ENCODE assay signal across 29 cellular contexts in the genomic region with DNA sequence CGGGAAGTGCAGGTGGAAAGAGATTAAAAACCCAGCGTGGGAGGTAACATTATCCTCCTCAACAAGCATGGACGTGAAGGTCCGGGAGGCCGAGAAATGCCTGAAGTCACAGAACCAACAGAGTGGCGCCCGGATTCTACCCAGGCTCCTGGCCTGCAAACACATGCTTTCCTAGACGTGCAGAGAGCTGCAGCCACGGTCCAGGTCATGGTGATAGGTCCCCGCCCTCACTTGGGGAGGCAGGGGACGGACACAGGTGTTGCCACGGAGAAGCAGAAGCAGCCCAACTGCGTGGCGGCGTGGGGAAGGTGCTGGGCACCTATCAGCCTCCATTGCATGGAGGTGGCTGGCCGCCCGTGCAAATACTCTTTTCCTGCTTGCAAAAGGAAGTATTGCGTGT.
"Had no signal": no experiment of that assay in that cellular context is flagged by ENCODE, and none has a peak within 500 bp of the region (broad histone marks: within the 10 kb centered on the region; RNA-seq: fewer than 3 reads in every experiment).

No MANE protein-coding gene starts in this region.

- H3K9me3 ChIP-seq: body of pancreas, colonic mucosa, gastrocnemius medialis had no signal

- H3K36me3 Mint-ChIP-seq: activated naive CD4-positive, alpha-beta T cell treated with anti-CD3 and anti-CD28 coated beads, Interleukin-2, amount 50 U/mL, for 24 hours; activated naive CD8-positive, alpha-beta T cell treated with anti-CD3 and anti-CD28 coated beads for 36 hours had no signal

- H3K27me3 ChIP-seq: adrenal gland, body of pancreas, cardiac muscle cell, colonic mucosa had no signal

- H3K4me1 Mint-ChIP-seq: activated CD4-positive, alpha-beta memory T cell treated with anti-CD3 and anti-CD28 coated beads, Interleukin-2, amount 10 ng/mL, durations not matched to agents 7 days and 5 days; activated CD4-positive, alpha-beta T cell treated with anti-CD3 and anti-CD28 coated beads, Interleukin-2, amount 10 ng/mL, durations not matched to agents 7 days and 5 days; activated naive CD4-positive, alpha-beta T cell treated with anti-CD3 and anti-CD28 coated beads, Interleukin-2, amount 50 U/mL, for 24 hours; activated naive CD8-positive, alpha-beta T cell treated with anti-CD3 and anti-CD28 coated beads for 36 hours; activated naive CD8-positive, alpha-beta T cell treated with anti-CD3 and anti-CD28 coated beads, Interleukin-2, amount 50 U/mL, for 24 hours; T-helper 17 cell had no signal

- H3K9me3 Mint-ChIP-seq: activated CD4-positive, alpha-beta memory T cell treated with anti-CD3 and anti-CD28 coated beads, Interleukin-2, amount 10 ng/mL, durations not matched to agents 7 days and 5 days; activated CD4-positive, alpha-beta T cell treated with anti-CD3 and anti-CD28 coated beads, Interleukin-2, amount 10 ng/mL, durations not matched to agents 7 days and 5 days; activated naive CD4-positive, alpha-beta T cell treated with anti-CD3 and anti-CD28 coated beads for 36 hours; activated naive CD4-positive, alpha-beta T cell treated with anti-CD3 and anti-CD28 coated beads, Interleukin-2, amount 50 U/mL, for 24 hours; activated naive CD8-positive, alpha-beta T cell treated with anti-CD3 and anti-CD28 coated beads for 36 hours; activated naive CD8-positive, alpha-beta T cell treated with anti-CD3 and anti-CD28 coated beads, Interleukin-2, amount 50 U/mL, for 24 hours; endodermal cell; T-helper 2 cell treated with Interferon-gamma antibody and Interleukin-4, amounts not matched to agents 5 μg/mL and 100 μg/mL, for 36 hours had no signal

- H3K4me3 ChIP-seq: adrenal gland, body of pancreas, cardiac muscle cell, colonic mucosa, gastrocnemius medialis had no signal

- H3K4me1 ChIP-seq: adrenal gland, body of pancreas, colonic mucosa, foreskin keratinocyte, gastrocnemius medialis had no signal

- ATAC-seq: activated naive CD8-positive, alpha-beta T cell treated with anti-CD3 and anti-CD28 coated beads, Interleukin-2, amount 50 U/mL, for 24 hours; body of pancreas; esophagus mucosa; foreskin keratinocyte; gastrocnemius medialis; T-helper 17 cell; WTC11 had no signal

- H3K36me3 ChIP-seq: adrenal gland, cardiac muscle cell, colonic mucosa, gastrocnemius medialis had no signal

- H3K27me3 Mint-ChIP-seq: activated CD4-positive, alpha-beta memory T cell treated with anti-CD3 and anti-CD28 coated beads, Interleukin-2, amount 10 ng/mL, durations not matched to agents 7 days and 5 days; activated CD4-positive, alpha-beta T cell treated with anti-CD3 and anti-CD28 coated beads, Interleukin-2, amount 10 ng/mL, durations not matched to agents 7 days and 5 days; activated naive CD8-positive, alpha-beta T cell treated with anti-CD3 and anti-CD28 coated beads for 36 hours; activated naive CD8-positive, alpha-beta T cell treated with anti-CD3 and anti-CD28 coated beads, Interleukin-2, amount 50 U/mL, for 24 hours had no signal

- DNase-seq: activated CD4-positive, alpha-beta memory T cell treated with anti-CD3 and anti-CD28 coated beads, Interleukin-2, amount 10 ng/mL, durations not matched to agents 7 days and 5 days; activated CD4-positive, alpha-beta T cell treated with anti-CD3 and anti-CD28 coated beads for 1 hour; activated CD4-positive, alpha-beta T cell treated with anti-CD3 and anti-CD28 coated beads for 4 hours; activated CD4-positive, alpha-beta T cell treated with anti-CD3 and anti-CD28 coated beads, Interleukin-2, amount 10 ng/mL, durations not matched to agents 7 days and 5 days; activated CD4-positive, alpha-beta T cell treated with anti-CD3 and anti-CD28 coated beads, Interleukin-2, amount 50 U/mL, for 4 hours; activated CD8-positive, alpha-beta memory T cell treated with anti-CD3 and anti-CD28 coated beads, Interleukin-2, amount 50 U/mL, for 4 hours; activated naive CD4-positive, alpha-beta T cell treated with anti-CD3 and anti-CD28 coated beads for 36 hours; activated naive CD8-positive, alpha-beta T cell treated with anti-CD3 and anti-CD28 coated beads for 36 hours; activated naive CD8-positive, alpha-beta T cell treated with anti-CD3 and anti-CD28 coated beads, Interleukin-2, amount 50 U/mL, for 24 hours; activated T-cell treated with anti-CD3 and anti-CD28 coated beads, Interleukin-2, amount 50 U/mL, for 1 hour; activated T-cell treated with anti-CD3 and anti-CD28 coated beads, Interleukin-2, amount 50 U/mL, for 48 hours; adrenal gland; aorta; body of pancreas; central memory CD4-positive, alpha-beta T cell; cerebellar nuclear complex; colonic mucosa; effector CD8-positive, alpha-beta T cell; endodermal cell; foreskin keratinocyte; gastrocnemius medialis; T-helper 1 cell; T-helper 17 cell; T1000 had no signal

- H3K4me3 Mint-ChIP-seq: activated CD4-positive, alpha-beta memory T cell treated with anti-CD3 and anti-CD28 coated beads, Interleukin-2, amount 10 ng/mL, durations not matched to agents 7 days and 5 days; activated CD4-positive, alpha-beta T cell treated with anti-CD3 and anti-CD28 coated beads, Interleukin-2, amount 10 ng/mL, durations not matched to agents 7 days and 5 days; activated naive CD4-positive, alpha-beta T cell treated with anti-CD3 and anti-CD28 coated beads for 36 hours; activated naive CD4-positive, alpha-beta T cell treated with anti-CD3 and anti-CD28 coated beads, Interleukin-2, amount 50 U/mL, for 24 hours; activated naive CD8-positive, alpha-beta T cell treated with anti-CD3 and anti-CD28 coated beads for 36 hours; activated naive CD8-positive, alpha-beta T cell treated with anti-CD3 and anti-CD28 coated beads, Interleukin-2, amount 50 U/mL, for 24 hours; endodermal cell; T-helper 17 cell; T-helper 2 cell treated with Interferon-gamma antibody and Interleukin-4, amounts not matched to agents 5 μg/mL and 100 μg/mL, for 36 hours; WTC11 had no signal

- H3K27ac ChIP-seq: adrenal gland, body of pancreas, cardiac muscle cell, colonic mucosa, foreskin keratinocyte, gastrocnemius medialis had no signal

- H3K27ac Mint-ChIP-seq: activated CD4-positive, alpha-beta memory T cell treated with anti-CD3 and anti-CD28 coated beads, Interleukin-2, amount 10 ng/mL, durations not matched to agents 7 days and 5 days; activated CD4-positive, alpha-beta T cell treated with anti-CD3 and anti-CD28 coated beads, Interleukin-2, amount 10 ng/mL, durations not matched to agents 7 days and 5 days; activated naive CD4-positive, alpha-beta T cell treated with anti-CD3 and anti-CD28 coated beads for 36 hours; activated naive CD4-positive, alpha-beta T cell treated with anti-CD3 and anti-CD28 coated beads, Interleukin-2, amount 50 U/mL, for 24 hours; activated naive CD8-positive, alpha-beta T cell treated with anti-CD3 and anti-CD28 coated beads for 36 hours; activated naive CD8-positive, alpha-beta T cell treated with anti-CD3 and anti-CD28 coated beads, Interleukin-2, amount 50 U/mL, for 24 hours; endodermal cell; T-helper 17 cell; T-helper 2 cell treated with Interferon-gamma antibody and Interleukin-4, amounts not matched to agents 5 μg/mL and 100 μg/mL, for 36 hours; WTC11 had no signal
